9 cellular contexts compared by ENCODE assay signal in genomic region chr19:51805396-51805795, GRCh38. TPM values are rescaled to one million over a fixed set of nuclear protein-coding genes. Genes with fewer than 3 reads are reported as not detected.
"Had no signal": no experiment of that assay in that cellular context is flagged by ENCODE, and none has a peak within 500 bp of the region (broad histone marks: within the 10 kb centered on the region; RNA-seq: fewer than 3 reads in every experiment).

No MANE protein-coding gene starts in this region.

RNA-seq across cellular contexts. Expression of gene FPR3, which starts 10.4 kb away (rescaled TPM):
- total RNA-seq: fibroblast of lung, glomerular endothelial cell, kidney epithelial cell, mammary epithelial cell, pulmonary artery endothelial cell had no signal
- polyA plus RNA-seq: fibroblast of lung; mammary epithelial cell; naive thymus-derived CD8-positive, alpha-beta T cell; neural cell had no signal

RNA-seq across cellular contexts. Expression of gene FPR2, which starts 44.4 kb away (rescaled TPM):
- total RNA-seq: dermis microvascular lymphatic vessel endothelial cell; fibroblast of lung; glomerular endothelial cell; kidney epithelial cell; mammary epithelial cell; naive thymus-derived CD8-positive, alpha-beta T cell; pulmonary artery endothelial cell; transverse colon had no signal
- polyA plus RNA-seq: naive thymus-derived CD8-positive, alpha-beta T cell; neural cell had no signal

RNA-seq across cellular contexts. Expression of gene FPR1, which starts 53.7 kb away (rescaled TPM):
- total RNA-seq: dermis microvascular lymphatic vessel endothelial cell; fibroblast of lung; glomerular endothelial cell; kidney epithelial cell; naive thymus-derived CD8-positive, alpha-beta T cell; pulmonary artery endothelial cell had no signal
- polyA plus RNA-seq: neural cell had no signal
